Comparison of ENCODE assay signal across 9 cellular contexts in the genomic region with DNA sequence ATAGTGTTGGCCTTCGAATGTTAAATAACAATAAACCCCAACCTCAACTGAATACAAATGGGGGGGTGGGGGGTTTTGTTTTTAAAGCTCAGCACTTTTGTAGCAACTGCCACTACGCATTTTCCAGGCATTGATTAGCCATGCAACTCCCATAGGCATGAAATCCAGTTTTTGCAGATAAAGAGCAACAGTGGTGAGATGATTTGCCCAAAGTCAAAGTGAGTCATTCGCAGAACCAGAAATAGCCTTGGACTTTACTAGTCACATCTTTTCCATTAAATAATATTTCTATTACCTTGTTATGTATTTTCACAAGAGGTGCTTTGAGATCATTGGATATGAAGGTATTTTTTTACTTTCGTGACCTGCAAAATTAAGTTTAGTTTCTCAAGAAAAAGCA. TPM values are rescaled to one million over a fixed set of nuclear protein-coding genes. Genes with fewer than 3 reads are reported as not detected.
DNase-seq lines count a peak whose midpoint lies in the region; ATAC-seq and TF ChIP-seq lines count a peak whose summit lies in the region.
"Had no signal": no experiment of that assay in that cellular context is flagged by ENCODE, and none has a peak within 500 bp of the region (broad histone marks: within the 10 kb centered on the region; RNA-seq: fewer than 3 reads in every experiment).

No MANE protein-coding gene starts in this region.

- peak overlapping the region; percentile 88 for H3K27ac ChIP-seq in RWPE2 (ENCODE audit: poor library complexity, severe bottlenecking)
- peak overlapping the region; percentile 81 for H3K27ac ChIP-seq in subcutaneous abdominal adipose tissue (ENCODE audit: low read depth, low read length)

- H3K4me3 Mint-ChIP-seq in activated T-cell treated with anti-CD3 and anti-CD28 coated beads, Interleukin-2, amount 50 U/mL, for 4 hours = peak overlapping the region; percentile 19

- no peak overlapping the region for H3K9ac ChIP-seq in subcutaneous abdominal adipose tissue (ENCODE audit: low read length in 5 of 5)

- H3K4me1 ChIP-seq in RWPE2 (ENCODE audit: insufficient read depth, poor library complexity, severe bottlenecking) = peaks cover 19% of the 10 kb centered on the region
- H3K4me1 ChIP-seq in subcutaneous abdominal adipose tissue (ENCODE audit: control insufficient read depth in 5 of 5, insufficient read depth in 5 of 5, low read length in 5 of 5) = peaks cover 0 to 18% (median 14%) of the 10 kb centered on the region in 5 donors

- no peaks in the 10 kb centered on the region for H3K36me3 ChIP-seq in RWPE2 (ENCODE audit: low read depth)
- H3K36me3 ChIP-seq in subcutaneous abdominal adipose tissue (ENCODE audit: control insufficient read depth in 5 of 5, insufficient read depth in 5 of 5, low read length in 5 of 5) = no peaks in the 10 kb centered on the region

- TF ChIP-seq CTCF in RWPE2 (IDR thresholded peaks at IDR 0.05; ENCODE audit: poor library complexity, severe bottlenecking) (no peak), foreskin fibroblast (IDR thresholded peaks at IDR 0.05; ENCODE audit: low read depth, low read length) (no peak)

- H3K4me1 Mint-ChIP-seq in activated T-cell treated with anti-CD3 and anti-CD28 coated beads, Interleukin-2, amount 50 U/mL, for 4 hours (ENCODE audit: low read depth) = peaks cover 38% of the 10 kb centered on the region

- H3K36me3 Mint-ChIP-seq in activated T-cell treated with anti-CD3 and anti-CD28 coated beads, Interleukin-2, amount 50 U/mL, for 4 hours (ENCODE audit: insufficient read depth) = no peaks in the 10 kb centered on the region

- H3K4me3 ChIP-seq in RWPE2 (ENCODE audit: severe bottlenecking) (no peak overlapping the region), foreskin fibroblast (ENCODE audit: low read depth in 1 of 2, low read length in 2 of 2) (peak overlapping the region; percentile 66 to 70), subcutaneous abdominal adipose tissue (ENCODE audit: low read depth in 1 of 5, low read length in 5 of 5) (no peak overlapping the region)

- H3K9me3 ChIP-seq in RWPE2 (ENCODE audit: severe bottlenecking) (no peaks in the 10 kb centered on the region), subcutaneous abdominal adipose tissue (ENCODE audit: control insufficient read depth in 5 of 5, low read length in 5 of 5) (no peaks in the 10 kb centered on the region)

- DNase-seq in activated T-cell treated with anti-CD3 and anti-CD28 coated beads, Interleukin-2, amount 50 U/mL, for 4 hours = no peak
- DNase-seq in activated T-cell treated with anti-CD3 and anti-CD28 coated beads, Interleukin-2, amount 50 U/mL, for 1 hour = no peak
- no peak for DNase-seq in RWPE2 (ENCODE audit: low spot score)
- peak; percentile 28 to 66 for DNase-seq in foreskin fibroblast
- DNase-seq in islet precursor cell = no peak
- DNase-seq in activated CD4-positive, CD25-positive, alpha-beta regulatory T cell treated with anti-CD3 and anti-CD28 coated beads, Interleukin-2, amount 50 U/mL, for 72 hours = no peak
- DNase-seq in left colon = no peak
- DNase-seq: DMS153 had no signal

- H3K27me3 Mint-ChIP-seq in activated T-cell treated with anti-CD3 and anti-CD28 coated beads, Interleukin-2, amount 50 U/mL, for 4 hours (ENCODE audit: low read depth) = no peaks in the 10 kb centered on the region

- no peaks in the 10 kb centered on the region for H3K27me3 ChIP-seq in RWPE2 (ENCODE audit: insufficient read depth, poor library complexity, severe bottlenecking)
- no peaks in the 10 kb centered on the region for H3K27me3 ChIP-seq in subcutaneous abdominal adipose tissue (ENCODE audit: control insufficient read depth in 5 of 5, insufficient read depth in 4 of 5, low read length in 5 of 5)

- intact Hi-C loops in left colon (cut with DNase I, micrococcal nuclease) = no loop called here

- no peak for ATAC-seq in activated T-cell treated with anti-CD3 and anti-CD28 coated beads, Interleukin-2, amount 50 U/mL, for 4 hours
- ATAC-seq in RWPE2 (ENCODE audit: low read depth) = no peak
- ATAC-seq in left colon = no peak

- no peaks in the 10 kb centered on the region for H3K9me3 Mint-ChIP-seq in activated T-cell treated with anti-CD3 and anti-CD28 coated beads, Interleukin-2, amount 50 U/mL, for 4 hours

RNA-seq across cellular contexts. Expression of a gene that starts 1.7 kb away (rescaled TPM):
- total RNA-seq in activated T-cell treated with anti-CD3 and anti-CD28 coated beads, Interleukin-2, amount 50 U/mL, for 4 hours = 10 to 100 TPM; 13.4 to 20.3 (median 17.6) TPM
- 10 to 100 TPM; 19.9 to 24.5 TPM for total RNA-seq in left colon

Comparison
In these comparisons a context has a peak if more than half of its experiments do, and no peak if none do; other contexts are left out.
1. DNase-seq: peak in foreskin fibroblast (2 of 2); none in activated T-cell treated with anti-CD3 and anti-CD28 coated beads, Interleukin-2, amount 50 U/mL, for 4 hours (single experiment), activated T-cell treated with anti-CD3 and anti-CD28 coated beads, Interleukin-2, amount 50 U/mL, for 1 hour (single experiment), RWPE2 (single experiment), islet precursor cell (single experiment), activated CD4-positive, CD25-positive, alpha-beta regulatory T cell treated with anti-CD3 and anti-CD28 coated beads, Interleukin-2, amount 50 U/mL, for 72 hours (single experiment) and left colon (0 of 2).
2. H3K4me3 ChIP-seq: peak in foreskin fibroblast (2 of 2); none in RWPE2 (single experiment) and subcutaneous abdominal adipose tissue (0 of 5).